ENCODE assay signal across 21 cellular contexts in the genomic region with DNA sequence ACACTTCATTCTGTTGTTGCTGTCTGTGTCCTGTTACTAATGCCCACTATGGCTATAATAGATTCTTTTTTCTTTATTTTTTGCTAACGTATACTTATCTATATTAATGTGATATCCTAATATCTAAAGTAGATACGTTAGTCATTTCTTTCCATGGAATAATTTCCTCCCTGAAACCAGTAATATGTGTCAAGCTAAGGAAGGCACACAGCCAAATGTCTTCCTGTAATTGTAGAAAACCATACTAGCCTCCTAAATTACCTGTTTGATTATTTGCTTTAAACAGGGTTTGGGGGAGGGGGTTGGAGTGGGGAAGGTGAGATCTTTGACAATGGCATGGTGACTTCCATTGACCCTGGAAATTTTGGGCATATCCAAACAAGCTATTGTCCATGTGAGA. TPM values are rescaled to one million over a fixed set of nuclear protein-coding genes. Genes with fewer than 3 reads are reported as not detected.
"Had no signal": no experiment of that assay in that cellular context is flagged by ENCODE, and none has a peak within 500 bp of the region (broad histone marks: within the 10 kb centered on the region; RNA-seq: fewer than 3 reads in every experiment).

No MANE protein-coding gene starts in this region.

- DNase-seq: kidney glomerular epithelial cell; left cardiac atrium; left ventricle myocardium superior; lower lobe of right lung; mesendoderm; naive B cell; natural killer cell; nephron progenitor cell; occipital lobe; right lobe of liver; stimulated activated CD4-positive, alpha-beta T cell treated with anti-CD3 and anti-CD28 coated beads, Interleukin-1b, Interleukin-23, amount 100 ng/mL, for 48 hours; stimulated activated CD4-positive, alpha-beta T cell treated with anti-CD3 and anti-CD28 coated beads, Interleukin-2, amount 100 ng/mL, for 48 hours; stimulated activated naive B cell treated with anti-CD40 and anti-IgM and Interleukin-4, amounts not matched to agents 10 μg/mL and 1 μg/mL and 100 μg/mL, for 72 hours; stimulated activated naive CD8-positive, alpha-beta T cell treated with anti-CD3 and anti-CD28 coated beads, Interleukin-15, Interleukin-2, amounts not matched to agents 100 U/mL and 50 U/mL, for 24 hours; stomach; testis; thyroid gland; transverse colon; upper lobe of left lung had no signal

RNA-seq across cellular contexts. Expression of a gene that starts 56.8 kb away (rescaled TPM):
- total RNA-seq: left cardiac atrium, left ventricle myocardium superior, right atrium auricular region, vagina had no signal
